In the genomic region with DNA sequence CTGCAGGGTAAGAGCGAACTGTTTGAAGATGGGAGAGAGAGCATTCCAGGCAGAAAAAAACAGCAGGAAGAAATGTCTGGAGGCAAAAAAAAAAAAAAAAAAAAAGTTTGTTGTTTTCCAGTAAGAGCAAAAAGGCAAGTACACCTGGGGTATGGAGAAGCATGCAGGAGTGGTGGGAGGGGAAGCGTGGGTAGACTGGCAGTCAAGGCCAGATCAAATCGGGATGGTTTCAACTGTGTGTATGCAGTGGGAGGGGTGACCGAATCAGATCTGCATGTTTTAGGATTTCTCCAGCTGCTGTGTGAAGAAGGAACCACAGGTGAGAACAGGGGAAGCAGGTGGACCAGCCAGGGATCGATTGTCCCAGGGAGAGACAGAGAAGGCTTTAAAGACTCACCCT, we compare ENCODE assay signal across 22 cellular contexts. TPM values are rescaled to one million over a fixed set of nuclear protein-coding genes. Genes with fewer than 3 reads are reported as not detected.
"Had no signal": no experiment of that assay in that cellular context is flagged by ENCODE, and none has a peak within 500 bp of the region (broad histone marks: within the 10 kb centered on the region; RNA-seq: fewer than 3 reads in every experiment).

No MANE protein-coding gene starts in this region.

- DNase-seq: Kasumi-1, MM.1S, NCI-H1092 treated with DMSO at 0.1 percent for 48 hours, NCI-H1436, NCI-H187, NCI-H2029, NCI-H2081 treated with DMSO at 0.1 percent for 48 hours, NCI-H2171, NCI-H226, NCI-H446, NCI-H510A, NCI-H524 treated with DMSO at 0.1 percent for 48 hours, NCI-H69, NCI-H774, Right ventricle myocardium superior, SIG-M5 had no signal

- H3K4me3 ChIP-seq: K562, SJSA1, SK-N-MC had no signal

- H3K4me1 ChIP-seq: SJSA1 had no signal

- H3K4me3 Mint-ChIP-seq: IgD-negative memory B cell had no signal

- H3K27me3 ChIP-seq: SJSA1 had no signal

- H3K36me3 Mint-ChIP-seq: IgD-negative memory B cell had no signal

- H3K9ac ChIP-seq: KMS-11 had no signal

- H3K9me3 ChIP-seq: SJSA1 had no signal

- H3K36me3 ChIP-seq: SJSA1 had no signal

- ATAC-seq: K562 had no signal

- H3K27ac ChIP-seq: HL-60, KMS-11, SJSA1, SK-N-MC had no signal

- H3K4me2 ChIP-seq: KMS-11 had no signal

RNA-seq across cellular contexts. Expression of gene CSMD2, which starts 34.7 kb away (rescaled TPM):
- total RNA-seq: K562 had no signal

RNA-seq across cellular contexts. Expression of gene C1orf94, which starts 46.4 kb away (rescaled TPM):
- total RNA-seq: K562, Right ventricle myocardium superior had no signal
